ENCODE assay signal across 33 cellular contexts in genomic region chr2:100166701-100167100, GRCh38.
"Had no signal": no experiment of that assay in that cellular context is flagged by ENCODE, and none has a peak within 500 bp of the region (broad histone marks: within the 10 kb centered on the region; RNA-seq: fewer than 3 reads in every experiment).

No MANE protein-coding gene starts in this region.

- DNase-seq: Kasumi-1, MG63, MM.1S, MV-4-11, NCI-H1048, NCI-H1092, NCI-H1092 treated with DMSO at 0.1 percent for 48 hours, NCI-H1105, NCI-H1105 treated with DMSO at 0.1 percent for 48 hours, NCI-H1417, NCI-H1417 treated with DMSO at 0.1 percent for 48 hours, NCI-H1436, NCI-H1436 treated with DMSO at 0.1 percent for 48 hours, NCI-H146, NCI-H1694, NCI-H1694 treated with DMSO at 0.1 percent for 48 hours, NCI-H187, NCI-H187 treated with DMSO at 0.1 percent for 48 hours, NCI-H1930, NCI-H2029, NCI-H2029 treated with DMSO at 0.1 percent for 48 hours, NCI-H2081, NCI-H2081 treated with DMSO at 0.1 percent for 48 hours, NCI-H2107, NCI-H2171, NCI-H2171 treated with DMSO at 0.1 percent for 48 hours, NCI-H226, NCI-H345, NCI-H446, NCI-H446 treated with DMSO at 0.1 percent for 48 hours, NCI-H510A, NCI-H510A treated with DMSO at 0.1 percent for 48 hours, NCI-H524 had no signal
